Comparison of ENCODE assay signal across 1 cellular context in genomic region chr9:112033237-112034215, GRCh38.
A peak's percentile ranks its signal among the peaks of the same experiment; 100 is the strongest.
TF ChIP-seq lines count a peak whose summit lies in the region.

No MANE protein-coding gene starts in this region.

TF ChIP-seq in K562, 482 proteins besides CTCF, POLR2A, EP300 and RAD21 (continued from another document):
- TF ChIP-seq HMBOX1 (IDR thresholded peaks at IDR 0.05) (peak; percentile 67), NR1H2 (CRISPR knock-in tag; IDR thresholded peaks at IDR 0.05) (no peak), GATAD2A (IDR thresholded peaks at IDR 0.05) (no peak), FOXA3 (CRISPR knock-in tag; conservative IDR thresholded peaks at IDR 0.05 in 1 of 2, IDR thresholded peaks at IDR 0.05 in 1 of 2) (peak; percentile 48 to 49; a peak in 2 of 4 replicates), PHB (CRISPR knock-in tag; IDR thresholded peaks at IDR 0.05) (no peak), ZBTB11 (CRISPR knock-in tag; IDR thresholded peaks at IDR 0.05) (peak in 1 of 3 experiments; percentile 52; a peak in 1 of 6 replicates)
TF ChIP-seq in K562: peak in this region for 3.
